ENCODE assay signal across 21 cellular contexts in genomic region chr18:10128906-10129305, GRCh38.
A peak's percentile ranks its signal among the peaks of the same experiment; 100 is the strongest.
DNase-seq lines count a peak whose midpoint lies in the region; TF ChIP-seq lines count a peak whose summit lies in the region.
"Had no signal": no experiment of that assay in that cellular context is flagged by ENCODE, and none has a peak within 500 bp of the region (broad histone marks: within the 10 kb centered on the region; RNA-seq: fewer than 3 reads in every experiment).

No MANE protein-coding gene starts in this region.

- no peaks in the 10 kb centered on the region for H3K79me2 ChIP-seq in hepatocyte
- H3K79me2 ChIP-seq in H9 (ENCODE audit: insufficient read depth, low read length) = no peaks in the 10 kb centered on the region

- 27% methylated on average over 5 of the region's 5 CpGs for WGBS in hepatocyte (ENCODE audit: low lambda C conversion rate, missing lambda C conversion rate)
- WGBS in H9 (ENCODE audit: extremely low coverage, insufficient read length, low lambda C conversion rate) = no CpG with 5 or more reads among the region's 5 CpGs

- H3K9me3 ChIP-seq in hepatocyte (ENCODE audit: low read depth) = no peaks in the 10 kb centered on the region
- H3K9me3 ChIP-seq in H9 (ENCODE audit: control insufficient read depth, low read depth, low read length) = no peaks in the 10 kb centered on the region
- H3K9me3 ChIP-seq: Caco-2, MG63 had no signal

- POLR2A ChIA-PET in HEK293T (lab: Yijun Ruan, JAX) = no interaction called here

- H3K27ac Mint-ChIP-seq in nephron progenitor cell (peak overlapping the region; percentile 27), H9 (no peak overlapping the region)
- H3K27ac Mint-ChIP-seq: CD4-positive, alpha-beta T cell; IgD-negative memory B cell had no signal

- H3K4me1 Mint-ChIP-seq in nephron progenitor cell (peaks cover 79% of the 10 kb centered on the region), H9 (peaks cover 19 to 23% of the 10 kb centered on the region in 2 experiments)
- H3K4me1 Mint-ChIP-seq: IgD-negative memory B cell had no signal

- H3K9me3 Mint-ChIP-seq in nephron progenitor cell = no peaks in the 10 kb centered on the region
- H3K9me3 Mint-ChIP-seq in H9 = no peaks in the 10 kb centered on the region
- H3K9me3 Mint-ChIP-seq: CD4-positive, alpha-beta T cell; IgD-negative memory B cell had no signal

- peaks cover 10% of the 10 kb centered on the region for H3K23me2 ChIP-seq in H9 (ENCODE audit: insufficient read length, low read depth, low read length, poor library complexity, severe bottlenecking)

- H3K23ac ChIP-seq in H9 (ENCODE audit: insufficient read length, low read depth, low read length) = no peak overlapping the region

- H3K36me3 Mint-ChIP-seq in nephron progenitor cell (ENCODE audit: low read depth) = no peaks in the 10 kb centered on the region
- H3K36me3 Mint-ChIP-seq in H9 (ENCODE audit: insufficient read depth in 1 of 3, low read depth in 3 of 3) = no peaks in the 10 kb centered on the region
- H3K36me3 Mint-ChIP-seq: IgD-negative memory B cell had no signal

- H3K4me2 ChIP-seq in hepatocyte (no peak overlapping the region), H9 (ENCODE audit: insufficient read depth, insufficient read length, low read length) (no peak overlapping the region)

- TF ChIP-seq CTCF in hepatocyte (IDR thresholded peaks at IDR 0.05; ENCODE audit: poor library complexity) (no peak), nephron progenitor cell (IDR thresholded peaks at IDR 0.05) (no peak), H9 (conservative IDR thresholded peaks at IDR 0.05) (no peak)

- H3K14ac ChIP-seq in H9 (ENCODE audit: insufficient read depth, low read length) = no peak overlapping the region

- no peak overlapping the region for H3K4me3 ChIP-seq in hepatocyte
- H3K4me3 ChIP-seq: MG63 had no signal

- no peak overlapping the region for H2BK15ac ChIP-seq in H9 (ENCODE audit: low read depth, low read length)

- H2BK120ac ChIP-seq in H9 (ENCODE audit: low read depth, low read length, poor library complexity, severe bottlenecking) = no peak overlapping the region

- DNase-seq in AG08395 (ENCODE audit: low spot score) = peak; percentile 71
- peak; percentile 20 for DNase-seq in HEK293T (ENCODE audit: extremely low spot score)
- peak; percentile 35 for DNase-seq in hepatocyte (ENCODE audit: low spot score)
- no peak for DNase-seq in nephron progenitor cell
- no peak for DNase-seq in H9
- no peak for DNase-seq in NCI-H748 (lab: John Stamatoyannopoulos, UW; ENCODE audit: unreplicated experiment)
- no peak for DNase-seq in mucosa of gallbladder (ENCODE audit: low spot score)
- no peak for DNase-seq in kidney tubule cell (ENCODE audit: low spot score)
- DNase-seq: 8988T; Caco-2; CD4-positive, alpha-beta T cell; DMS153; EL; Karpas-422; MG63; NCI-H1048; NCI-H1436 treated with DMSO at 0.1 percent for 48 hours; NCI-H2029 treated with DMSO at 0.1 percent for 48 hours; NCI-H748 treated with DMSO at 0.1 percent for 48 hours; SHP77 had no signal

- H3T11ph ChIP-seq in H9 (ENCODE audit: low read length) = no peak overlapping the region

- no peak overlapping the region for H2BK12ac ChIP-seq in H9 (ENCODE audit: insufficient read length, low read depth, low read length)

- no peak overlapping the region for H4K8ac ChIP-seq in H9 (replicated peaks; ENCODE audit: insufficient read length, low read depth, low read length)

- H3K27me3 ChIP-seq in hepatocyte (no peaks in the 10 kb centered on the region), H9 (ENCODE audit: insufficient read depth, low read length) (no peaks in the 10 kb centered on the region)
- H3K27me3 ChIP-seq: MG63 had no signal

- H3K79me1 ChIP-seq in H9 (ENCODE audit: insufficient read depth, low read depth, low read length, poor library complexity, severe bottlenecking) = no peaks in the 10 kb centered on the region

- no peak overlapping the region for H2BK20ac ChIP-seq in H9 (ENCODE audit: low read depth, low read length, poor library complexity, severe bottlenecking)

- H4K5ac ChIP-seq in H9 (ENCODE audit: insufficient read length, low read depth, low read length) = no peak overlapping the region

- no peak overlapping the region for H3K9ac ChIP-seq in H9 (ENCODE audit: extremely low read depth, insufficient read length, low read length)

- H3K56ac ChIP-seq in H9 (ENCODE audit: insufficient read length, low read depth, low read length) = no peak overlapping the region

- no peak overlapping the region for H2AK5ac ChIP-seq in H9 (ENCODE audit: insufficient read length, low read length)

- peaks cover 17% of the 10 kb centered on the region for H3K4me1 ChIP-seq in hepatocyte (ENCODE audit: insufficient read depth)
- H3K4me1 ChIP-seq in H9 (ENCODE audit: insufficient read depth, low read length) = 0 out of 2 replicates have a peak, but pooled peaks cover 5% of the 10 kb centered on the region

- no peak overlapping the region for H2BK5ac ChIP-seq in H9 (ENCODE audit: insufficient read length, low read length)

- H3K9me2 ChIP-seq in hepatocyte (replicated peaks; ENCODE audit: insufficient read depth) = no peaks in the 10 kb centered on the region

- H3K4ac ChIP-seq in H9 (ENCODE audit: low read depth, low read length) = no peak overlapping the region

- H4K20me1 ChIP-seq in hepatocyte (ENCODE audit: insufficient read depth, poor library complexity, severe bottlenecking) (no peaks in the 10 kb centered on the region), H9 (ENCODE audit: control insufficient read depth, insufficient read depth, insufficient read length) (no peaks in the 10 kb centered on the region)

- no peak overlapping the region for H3K27ac ChIP-seq in hepatocyte
- H3K27ac ChIP-seq in H9 (ENCODE audit: insufficient read length, low read depth, low read length) = no peak overlapping the region

- H3K18ac ChIP-seq in H9 (ENCODE audit: insufficient read length, low read depth, low read length) = no peak overlapping the region

- no peak overlapping the region for H4K91ac ChIP-seq in H9 (ENCODE audit: insufficient read length, low read depth, low read length)

- H3K36me3 ChIP-seq in hepatocyte (replicated peaks; ENCODE audit: insufficient read depth, low read depth) = no peaks in the 10 kb centered on the region
- H3K36me3 ChIP-seq: MG63 had no signal

- H3K4me3 Mint-ChIP-seq in nephron progenitor cell = no peak overlapping the region
- H3K4me3 Mint-ChIP-seq in H9 = no peak overlapping the region
- H3K4me3 Mint-ChIP-seq: CD4-positive, alpha-beta T cell; IgD-negative memory B cell had no signal

- H2AFZ ChIP-seq in hepatocyte (no peak overlapping the region), H9 (ENCODE audit: low read length) (no peak overlapping the region)

- H3K27me3 Mint-ChIP-seq in nephron progenitor cell (ENCODE audit: low read depth, poor library complexity) = peaks cover 7% of the 10 kb centered on the region
- peaks cover 15% of the 10 kb centered on the region for H3K27me3 Mint-ChIP-seq in H9 (ENCODE audit: low read depth)

- CTCF ChIA-PET in HEK293T (lab: Yijun Ruan, JAX) = no interaction called here

TF ChIP-seq in HEK293T, 16 proteins besides CTCF, POLR2A, EP300 and RAD21:
- TF ChIP-seq PKNOX1 (IDR thresholded peaks at IDR 0.05) (peak; percentile 60), CTBP1 (IDR thresholded peaks at IDR 0.05; ENCODE audit: borderline replicate concordance) (peak; percentile 74; the same call in 1 of the 2 replicates), LEF1 (IDR thresholded peaks at IDR 0.05; ENCODE audit: borderline replicate concordance) (no peak), ARNT (IDR thresholded peaks at IDR 0.05) (peak; percentile 89), NFRKB (IDR thresholded peaks at IDR 0.05) (no peak), TARDBP (IDR thresholded peaks at IDR 0.05) (no peak)

Comparison
In these comparisons a context has a peak if more than half of its experiments do, and no peak if none do; other contexts are left out.
1. DNase-seq: peak in AG08395 (single experiment), HEK293T (single experiment) and hepatocyte (single experiment); none in nephron progenitor cell (single experiment), H9 (single experiment), NCI-H748 (single experiment), mucosa of gallbladder (single experiment) and kidney tubule cell (single experiment).